13 cellular contexts compared by ENCODE assay signal in genomic region chr2:85794491-85795121, GRCh38. TPM values are rescaled to one million over a fixed set of nuclear protein-coding genes. Genes with fewer than 3 reads are reported as not detected.
DNase-seq lines count a peak whose midpoint lies in the region; ATAC-seq, FAIRE-seq and TF ChIP-seq lines count a peak whose summit lies in the region.
"Had no signal": no experiment of that assay in that cellular context is flagged by ENCODE, and none has a peak within 500 bp of the region (broad histone marks: within the 10 kb centered on the region; RNA-seq: fewer than 3 reads in every experiment).

No MANE protein-coding gene starts in this region.

- peak overlapping the region in 8 of 10 donors; percentile 11 to 79 (median 64) for H3K27ac ChIP-seq in heart right ventricle

- no peak for FAIRE-seq in frontal cortex (lab: Jason Lieb, UNC)
- FAIRE-seq: GM12892, H54 had no signal

- TF ChIP-seq CTCF in heart right ventricle (IDR thresholded peaks at IDR 0.05) = no peak

- no peaks in the 10 kb centered on the region for H3K9me3 ChIP-seq in heart right ventricle
- H3K9me3 ChIP-seq: adrenal gland had no signal

- H3K4me3 ChIP-seq in heart right ventricle = no peak overlapping the region
- H3K4me3 ChIP-seq: adrenal gland had no signal

- intact Hi-C loops in heart right ventricle (cut with DNase I) = loop anchor here in 6 of 10 donors (2.0 to 5.0 kb wide), 3 partner anchors 18 to 62 kb away; partner anchors contain the start of gene ATOH8 (in 5 of the 6)
- intact Hi-C loops in sciatic nerve (cut with DNase I) = no loop called here

- H3K4me1 ChIP-seq in heart right ventricle = peaks cover 37 to 97% (median 69%) of the 10 kb centered on the region in 9 donors

- no peaks in the 10 kb centered on the region for H3K27me3 ChIP-seq in heart right ventricle
- H3K27me3 ChIP-seq: adrenal gland had no signal

- DNase-seq in DMS 273 treated with DMSO at 0.1 percent for 48 hours (lab: John Stamatoyannopoulos, UW) = peak; percentile 79
- DNase-seq in NCI-H69 (lab: John Stamatoyannopoulos, UW) = peak; percentile 88
- no peak for DNase-seq in heart right ventricle
- no peak for DNase-seq in sciatic nerve (ENCODE audit: low spot score)
- no peak for DNase-seq in activated CD4-positive, alpha-beta T cell treated with anti-CD3 and anti-CD28 coated beads for 4 hours
- no peak for DNase-seq in frontal cortex (ENCODE audit: low spot score in 2 of 2)
- DNase-seq in occipital lobe (lab: John Stamatoyannopoulos, UW) = no peak
- DNase-seq: adrenal gland, AML-193, DND-41 had no signal

- ATAC-seq in heart right ventricle (no peak), sciatic nerve (peak; percentile 15), GM18502 (IDR thresholded peaks at IDR 0.05; ENCODE audit: poor library complexity, unreplicated experiment) (no peak)

- 61 to 73% methylated on average over 14 of the region's 14 CpGs for WGBS in heart right ventricle, 2 donors

- peaks cover 0 to 11% (median 0%) of the 10 kb centered on the region in 9 donors for H3K36me3 ChIP-seq in heart right ventricle
- H3K36me3 ChIP-seq: adrenal gland had no signal

RNA-seq across cellular contexts. Expression of gene ATOH8, which starts 40.8 kb away (rescaled TPM):
- 10 to 100 TPM in 9 of 10 donors, 1 to 10 TPM in 1; 8.7 to 33.4 (median 15.2) TPM for total RNA-seq in heart right ventricle
- 10 to 100 TPM; 35.2 to 45.9 TPM for polyA plus RNA-seq in heart right ventricle
- 57.2 TPM for total RNA-seq in sciatic nerve
- 2.0 TPM for total RNA-seq in frontal cortex
- total RNA-seq in occipital lobe = 3.0 TPM

Comparison
In these comparisons a context has a peak if more than half of its experiments do, and no peak if none do; other contexts are left out.
1. DNase-seq: peak in DMS 273 treated with DMSO at 0.1 percent for 48 hours (single experiment) and NCI-H69 (single experiment); none in heart right ventricle (0 of 2), sciatic nerve (single experiment), activated CD4-positive, alpha-beta T cell treated with anti-CD3 and anti-CD28 coated beads for 4 hours (0 of 2), frontal cortex (0 of 2) and occipital lobe (single experiment).